ENCODE assay signal across 29 cellular contexts in the genomic region with DNA sequence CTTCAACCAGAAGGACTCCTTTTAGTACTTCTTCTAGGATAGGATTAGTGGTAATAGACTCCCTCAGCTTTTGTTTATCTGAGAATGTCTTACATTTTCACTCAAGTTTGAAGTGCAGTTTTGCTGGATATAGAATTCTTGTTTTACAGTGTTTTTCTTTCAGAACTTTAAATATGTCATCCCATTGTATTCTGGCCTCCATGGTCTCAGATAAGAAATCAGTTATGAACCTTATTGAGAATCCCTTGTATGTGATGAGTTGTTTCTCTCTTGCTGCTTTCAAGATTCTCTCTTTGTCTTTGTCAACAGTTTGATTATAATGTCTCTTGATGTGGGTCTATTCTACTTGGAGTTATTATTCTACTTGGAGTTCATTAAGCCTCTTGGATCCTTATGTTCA.
"Had no signal": no experiment of that assay in that cellular context is flagged by ENCODE, and none has a peak within 500 bp of the region (broad histone marks: within the 10 kb centered on the region; RNA-seq: fewer than 3 reads in every experiment).

No MANE protein-coding gene starts in this region.

- H3K36me3 ChIP-seq: stomach, suprapubic skin, thoracic aorta, thyroid gland, tibial artery, transverse colon, upper lobe of left lung, upper lobe of right lung, uterus, vagina had no signal

- H3K4me1 ChIP-seq: stomach, suprapubic skin, testis, thyroid gland, tibial artery, tibial nerve, transverse colon, upper lobe of left lung, upper lobe of right lung, uterus, vagina had no signal

- H3K4me3 ChIP-seq: stomach, suprapubic skin, testis, thoracic aorta, thyroid gland, tibial artery, tibial nerve, transverse colon, upper lobe of left lung, upper lobe of right lung, uterus, vagina had no signal

- H3K27ac ChIP-seq: stomach, suprapubic skin, testis, thoracic aorta, thyroid gland, tibial artery, tibial nerve, transverse colon, upper lobe of left lung, upper lobe of right lung, uterus, vagina had no signal

- ATAC-seq: stimulated activated effector memory CD8-positive, alpha-beta T cell treated with anti-CD3 and anti-CD28 coated beads, Interleukin-12 subunit alpha, Interleukin-12 subunit beta, amount 100 ng/mL, for 72 hours; stimulated activated memory B cell treated with anti-CD40 and anti-IgM and Interleukin-4, amounts not matched to agents 10 μg/mL and 1 μg/mL and 100 μg/mL, for 72 hours; stimulated activated naive B cell treated with anti-CD40 and anti-IgM and Interleukin-4, amounts not matched to agents 10 μg/mL and 1 μg/mL and 100 μg/mL, for 72 hours; stimulated activated naive CD8-positive, alpha-beta T cell treated with anti-CD3 and anti-CD28 coated beads, Interleukin-15, amount 100 ng/mL, for 72 hours; stimulated activated naive CD8-positive, alpha-beta T cell treated with anti-CD3 and anti-CD28 coated beads, Interleukin-15, Interleukin-2, amounts not matched to agents 100 U/mL and 50 U/mL, for 24 hours; upper lobe of right lung had no signal

- H3K4me3 Mint-ChIP-seq: stimulated activated effector memory CD8-positive, alpha-beta T cell treated with anti-CD3 and anti-CD28 coated beads, Interleukin-12 subunit alpha, Interleukin-12 subunit beta, amount 100 ng/mL, for 72 hours; stimulated activated memory B cell treated with anti-CD40 and anti-IgM and Interleukin-4, amounts not matched to agents 10 μg/mL and 1 μg/mL and 100 μg/mL, for 72 hours; stimulated activated naive B cell treated with anti-CD40 and anti-IgM and Interleukin-4, amounts not matched to agents 10 μg/mL and 1 μg/mL and 100 μg/mL, for 72 hours; stimulated activated naive CD8-positive, alpha-beta T cell treated with anti-CD3 and anti-CD28 coated beads, Interleukin-15, amount 100 ng/mL, for 72 hours; stimulated activated naive CD8-positive, alpha-beta T cell treated with anti-CD3 and anti-CD28 coated beads, Interleukin-15, Interleukin-2, amounts not matched to agents 100 ng/mL and 50 ng/mL, for 24 hours; type B pancreatic cell had no signal

- H3K9me3 ChIP-seq: suprapubic skin, testis, thoracic aorta, thyroid gland, transverse colon, upper lobe of right lung, uterus had no signal

- H3K27me3 Mint-ChIP-seq: stimulated activated memory B cell treated with anti-CD40 and anti-IgM and Interleukin-4, amounts not matched to agents 10 μg/mL and 1 μg/mL and 100 μg/mL, for 72 hours; stimulated activated naive B cell treated with anti-CD40 and anti-IgM and Interleukin-4, amounts not matched to agents 10 μg/mL and 1 μg/mL and 100 μg/mL, for 72 hours; stimulated activated naive CD8-positive, alpha-beta T cell treated with anti-CD3 and anti-CD28 coated beads, Interleukin-15, amount 100 ng/mL, for 72 hours; stimulated activated naive CD8-positive, alpha-beta T cell treated with anti-CD3 and anti-CD28 coated beads, Interleukin-15, Interleukin-2, amounts not matched to agents 100 ng/mL and 50 ng/mL, for 24 hours; type B pancreatic cell had no signal

- FAIRE-seq: urothelium cell line had no signal

- DNase-seq: stimulated activated CD4-positive, alpha-beta T cell treated with anti-CD3 and anti-CD28 coated beads, Interleukin-2, amount 100 ng/mL, for 48 hours; stimulated activated CD4-positive, alpha-beta T cell treated with anti-CD3 and anti-CD28 coated beads, Interleukin-4, amount 100 ng/mL, for 1 hour; stimulated activated CD4-positive, alpha-beta T cell treated with anti-CD3 and anti-CD28 coated beads, Interleukin-4, amount 100 ng/mL, for 24 hours; stimulated activated CD4-positive, alpha-beta T cell treated with anti-CD3 and anti-CD28 coated beads, Interleukin-4, amount 100 ng/mL, for 4 hours; stimulated activated CD8-positive, alpha-beta memory T cell treated with anti-CD3 and anti-CD28 coated beads, Interleukin-4, amount 100 ng/mL, for 48 hours; stimulated activated naive B cell treated with anti-CD40 and anti-IgM and Interleukin-4, amounts not matched to agents 10 μg/mL and 1 μg/mL and 100 μg/mL, for 72 hours; stimulated activated naive CD4-positive, alpha-beta T cell; stimulated activated naive CD4-positive, alpha-beta T cell treated with Interleukin-2 at 50 U/mL for 16 hours; stimulated activated naive CD8-positive, alpha-beta T cell treated with anti-CD3 and anti-CD28 coated beads, Interleukin-15, amount 100 ng/mL, for 72 hours; stimulated activated naive CD8-positive, alpha-beta T cell treated with anti-CD3 and anti-CD28 coated beads, Interleukin-15, Interleukin-2, amounts not matched to agents 100 U/mL and 50 U/mL, for 24 hours; stomach; substantia nigra; testis; thyroid gland; tibial artery; transverse colon; trophoblast cell; upper lobe of left lung; upper lobe of right lung; uterus had no signal

- H3K27ac Mint-ChIP-seq: stimulated activated effector memory CD8-positive, alpha-beta T cell treated with anti-CD3 and anti-CD28 coated beads, Interleukin-12 subunit alpha, Interleukin-12 subunit beta, amount 100 ng/mL, for 72 hours; stimulated activated memory B cell treated with anti-CD40 and anti-IgM and Interleukin-4, amounts not matched to agents 10 μg/mL and 1 μg/mL and 100 μg/mL, for 72 hours; stimulated activated naive B cell treated with anti-CD40 and anti-IgM and Interleukin-4, amounts not matched to agents 10 μg/mL and 1 μg/mL and 100 μg/mL, for 72 hours; stimulated activated naive CD8-positive, alpha-beta T cell treated with anti-CD3 and anti-CD28 coated beads, Interleukin-15, amount 100 ng/mL, for 72 hours; stimulated activated naive CD8-positive, alpha-beta T cell treated with anti-CD3 and anti-CD28 coated beads, Interleukin-15, Interleukin-2, amounts not matched to agents 100 ng/mL and 50 ng/mL, for 24 hours; type B pancreatic cell had no signal

- H3K4me1 Mint-ChIP-seq: stimulated activated effector memory CD8-positive, alpha-beta T cell treated with anti-CD3 and anti-CD28 coated beads, Interleukin-12 subunit alpha, Interleukin-12 subunit beta, amount 100 ng/mL, for 72 hours; stimulated activated memory B cell treated with anti-CD40 and anti-IgM and Interleukin-4, amounts not matched to agents 10 μg/mL and 1 μg/mL and 100 μg/mL, for 72 hours; stimulated activated naive B cell treated with anti-CD40 and anti-IgM and Interleukin-4, amounts not matched to agents 10 μg/mL and 1 μg/mL and 100 μg/mL, for 72 hours; stimulated activated naive CD8-positive, alpha-beta T cell treated with anti-CD3 and anti-CD28 coated beads, Interleukin-15, amount 100 ng/mL, for 72 hours had no signal

- H3K36me3 Mint-ChIP-seq: stimulated activated effector memory CD8-positive, alpha-beta T cell treated with anti-CD3 and anti-CD28 coated beads, Interleukin-12 subunit alpha, Interleukin-12 subunit beta, amount 100 ng/mL, for 72 hours had no signal
